ENCODE assay signal across 10 cellular contexts in genomic region chr16:29852654-29853053, GRCh38. TPM values are rescaled to one million over a fixed set of nuclear protein-coding genes. Genes with fewer than 3 reads are reported as not detected.
DNase-seq lines count a peak whose midpoint lies in the region; ATAC-seq lines count a peak whose summit lies in the region.
"Had no signal": no experiment of that assay in that cellular context is flagged by ENCODE, and none has a peak within 500 bp of the region (broad histone marks: within the 10 kb centered on the region; RNA-seq: fewer than 3 reads in every experiment).

No MANE protein-coding gene starts in this region.

- peak; percentile 68 for DNase-seq in GM03348 (ENCODE audit: low spot score)
- peak; percentile 95 for DNase-seq in dermis blood vessel endothelial cell
- peak; percentile 5 for DNase-seq in middle frontal gyrus (ENCODE audit: extremely low spot score, low spot score)
- no peak for DNase-seq in NCI-H524 treated with DMSO at 0.1 percent for 48 hours (lab: John Stamatoyannopoulos, UW)
- no peak for DNase-seq in T-helper 2 cell
- DNase-seq: activated T-cell treated with anti-CD3 and anti-CD28 coated beads, Interleukin-2, amount 50 U/mL, for 24 hours; CD8-positive, alpha-beta memory T cell; NCI-H1105 had no signal

- ATAC-seq in HG02610 (IDR thresholded peaks at IDR 0.05; ENCODE audit: unreplicated experiment) = no peak
- ATAC-seq: sciatic nerve had no signal

RNA-seq across cellular contexts. Expression of gene CDIPT, which starts 10.4 kb away (rescaled TPM):
- total RNA-seq in dermis blood vessel endothelial cell = 107 and 117 TPM in 2 replicates

RNA-seq across cellular contexts. Expression of gene MVP, which starts 32.4 kb away (rescaled TPM):
- 222 and 262 TPM in 2 replicates for total RNA-seq in dermis blood vessel endothelial cell

RNA-seq across cellular contexts. Expression of gene PAGR1, which starts 36.7 kb away (rescaled TPM):
- 23.5 and 30.1 TPM in 2 replicates for total RNA-seq in dermis blood vessel endothelial cell

RNA-seq across cellular contexts. Expression of gene PRRT2, which starts 40.7 kb away (rescaled TPM):
- 0.68 TPM in 1 of 2 replicates, not detected in the other for total RNA-seq in dermis blood vessel endothelial cell

RNA-seq across cellular contexts. Expression of gene MAZ, which starts 46.3 kb away (rescaled TPM):
- 130 and 265 TPM in 2 replicates for total RNA-seq in dermis blood vessel endothelial cell

Comparison
In these comparisons a context has a peak if more than half of its experiments do, and no peak if none do; other contexts are left out.
1. DNase-seq: peak in GM03348 (single experiment), dermis blood vessel endothelial cell (single experiment) and middle frontal gyrus (single experiment); none in NCI-H524 treated with DMSO at 0.1 percent for 48 hours (single experiment) and T-helper 2 cell (0 of 5).